ENCODE assay signal across 8 cellular contexts in the genomic region with DNA sequence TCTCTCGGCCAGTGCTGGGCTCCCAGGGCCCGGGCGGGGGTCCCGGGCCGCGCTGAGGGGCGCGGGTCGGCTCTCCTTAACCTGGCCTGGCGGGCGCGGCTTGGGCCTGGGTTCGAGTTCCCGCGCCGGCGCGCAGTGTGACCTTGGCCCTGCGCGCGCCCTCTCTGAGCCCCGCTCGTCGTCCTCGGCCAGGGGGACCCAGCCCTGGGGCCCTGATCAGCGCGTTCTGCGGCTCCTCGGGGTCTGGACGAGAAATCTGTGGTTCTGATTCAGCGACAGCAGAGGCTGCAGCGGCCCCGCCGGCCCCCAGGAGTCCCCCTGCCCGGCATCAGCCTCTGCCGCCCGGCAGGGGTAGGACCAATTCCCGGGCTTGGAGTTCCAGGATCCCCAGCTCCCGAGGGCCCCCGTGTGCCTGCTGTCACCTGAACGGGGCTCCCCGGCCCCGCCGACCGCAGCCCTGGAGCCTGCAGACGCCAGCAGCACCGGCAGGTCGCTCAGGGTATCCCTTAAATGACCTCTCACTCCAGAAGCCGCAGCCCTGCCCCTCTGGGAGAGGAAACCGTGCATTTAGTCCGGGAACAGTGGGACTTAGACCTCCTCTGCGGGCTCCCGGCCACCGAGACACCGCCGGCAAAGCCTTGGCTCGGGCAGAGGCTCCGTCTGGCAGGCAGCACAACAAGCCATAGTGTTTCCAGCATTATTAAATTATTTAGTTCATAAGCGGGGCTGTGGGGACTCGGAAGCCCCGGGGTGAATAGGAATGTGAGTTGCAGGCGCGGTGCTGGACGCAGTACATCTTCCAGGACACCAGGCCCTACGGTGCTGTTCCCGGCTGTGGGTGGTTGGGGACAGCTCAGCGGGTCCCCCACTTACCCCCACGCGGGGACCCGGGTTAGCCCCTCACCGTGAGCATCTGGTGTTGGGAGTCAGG. TPM values are rescaled to one million over a fixed set of nuclear protein-coding genes. Genes with fewer than 3 reads are reported as not detected.
A peak's percentile ranks its signal among the peaks of the same experiment; 100 is the strongest.
DNase-seq lines count a peak whose midpoint lies in the region; ATAC-seq and TF ChIP-seq lines count a peak whose summit lies in the region.

No MANE protein-coding gene starts in this region.

- TF ChIP-seq CTCF in PC-3 (conservative IDR thresholded peaks at IDR 0.05; ENCODE audit: low read depth, low read length) (no peak; the same call in 1 of the 2 replicates), ascending aorta (IDR thresholded peaks at IDR 0.05) (peak in 2 of 3 experiments; percentile 12 to 20), left ventricle myocardium inferior (IDR thresholded peaks at IDR 0.05; ENCODE audit: borderline replicate concordance) (peak; percentile 30)

- peak overlapping the region; percentile 96 for H2AFZ ChIP-seq in PC-3 (ENCODE audit: low read length)

- DNase-seq in ELR (ENCODE audit: low read depth), result peak; percentile 71
- DNase-seq in PC-3, result peak; percentile 25
- DNase-seq in ascending aorta (ENCODE audit: low spot score in 2 of 2), result peak in 1 of 2 donors; percentile 71
- DNase-seq in left ventricle myocardium inferior, result peak; percentile 40
- peak; percentile 42 for DNase-seq in pons (ENCODE audit: low spot score)
- DNase-seq in NCI-H2081 treated with DMSO at 0.1 percent for 48 hours (lab: John Stamatoyannopoulos, UW), result no peak
- no peak for DNase-seq in middle frontal gyrus (ENCODE audit: extremely low spot score, low spot score)

- BruUV-seq in PC-3 (replicated peaks; lab: Mats Ljungman, UMichigan), result no TSS peak

- ATAC-seq in HG02571 (IDR thresholded peaks at IDR 0.05; ENCODE audit: unreplicated experiment) (peak; percentile 14), PC-3 (peak; percentile 42)

- H3K9ac ChIP-seq in PC-3 (ENCODE audit: low read length), result peak overlapping the region; percentile 85

- H3K4me2 ChIP-seq in PC-3 (ENCODE audit: low read length), result peak overlapping the region; percentile 96

- no peaks in the 10 kb centered on the region for H3F3A ChIP-seq in PC-3 (ENCODE audit: low read length, unreplicated experiment)

- H3K36me3 ChIP-seq in PC-3 (ENCODE audit: low read depth, low read length) (no peaks in the 10 kb centered on the region), ascending aorta (no peaks in the 10 kb centered on the region), left ventricle myocardium inferior (no peaks in the 10 kb centered on the region)

- H4K20me1 ChIP-seq in PC-3 (ENCODE audit: low read length), result no peaks in the 10 kb centered on the region

- POLR2A ChIA-PET in PC-3 (lab: Charles Lee; ENCODE audit: unreplicated experiment), result interaction anchor here (0.5 to 0.8 kb wide), 4 partner anchors 16 to 50 kb away, joined by 4 to 9 read pairs (median 4); no protein-coding TSS in a partner anchor

- no peaks in the 10 kb centered on the region for H3K9me2 ChIP-seq in PC-3 (replicated peaks; ENCODE audit: low read length)

- no peak overlapping the region for H3K27ac ChIP-seq in PC-3 (ENCODE audit: low read length)
- peak overlapping the region; percentile 66 to 78 for H3K27ac ChIP-seq in ascending aorta
- H3K27ac ChIP-seq in left ventricle myocardium inferior (replicated peaks), result peak overlapping the region; percentile 90

- CTCF ChIA-PET in PC-3 (lab: Charles Lee), result interaction anchor here (1.5 kb wide), 1 partner anchor 27 kb away, joined by 4 read pairs; no protein-coding TSS in a partner anchor

- H3K4me1 ChIP-seq in PC-3 (ENCODE audit: insufficient read depth, low read length) (peaks cover 22% of the 10 kb centered on the region), ascending aorta (peaks cover 14 to 29% of the 10 kb centered on the region in 2 donors), left ventricle myocardium inferior (peaks cover 81% of the 10 kb centered on the region)

- H3K4me3 ChIP-seq in PC-3 (ENCODE audit: low read length) (peak overlapping the region; percentile 96), ascending aorta (peak overlapping the region; percentile 99), left ventricle myocardium inferior (peak overlapping the region; percentile 97)

- no peaks in the 10 kb centered on the region for H3K27me3 ChIP-seq in PC-3 (ENCODE audit: low read length)
- H3K27me3 ChIP-seq in ascending aorta, result no peaks in the 10 kb centered on the region
- H3K27me3 ChIP-seq in left ventricle myocardium inferior (ENCODE audit: low read depth), result no peaks in the 10 kb centered on the region

- intact Hi-C loops in PC-3 (cut with micrococcal nuclease), result no loop called here
- intact Hi-C loops in ascending aorta (cut with DNase I), result loop anchor here (1.0 to 5.0 kb wide), 5 partner anchors 50 to 228 kb away; a partner anchor contains a TSS
- intact Hi-C loops in left ventricle myocardium inferior (cut with micrococcal nuclease), result no loop called here

- H3K79me2 ChIP-seq in PC-3 (ENCODE audit: low read length), result peaks cover 21% of the 10 kb centered on the region

- no peaks in the 10 kb centered on the region for H3K9me3 ChIP-seq in PC-3 (ENCODE audit: low read length)
- H3K9me3 ChIP-seq in ascending aorta, result no peaks in the 10 kb centered on the region
- H3K9me3 ChIP-seq in left ventricle myocardium inferior (replicated peaks), result no peaks in the 10 kb centered on the region

RNA-seq across cellular contexts. Expression of a gene that starts 0.6 kb away (rescaled TPM):
- total RNA-seq in PC-3 (2014; rRNA removed), result 12.2 and 12.9 TPM in 2 replicates
- total RNA-seq in ascending aorta, result 79.4 TPM
- 15.3 TPM for total RNA-seq in left ventricle myocardium inferior

RNA-seq across cellular contexts. Expression of a gene that starts 49.4 kb away (rescaled TPM):
- total RNA-seq in PC-3 (2014; rRNA removed) (289 and 377 TPM in 2 replicates), ascending aorta (84.9 TPM), left ventricle myocardium inferior (68.9 TPM)

Comparison
In these comparisons a context has a peak if more than half of its experiments do, and no peak if none do; other contexts are left out.
1. DNase-seq: peak in ELR (single experiment), PC-3 (single experiment), left ventricle myocardium inferior (single experiment) and pons (single experiment); none in NCI-H2081 treated with DMSO at 0.1 percent for 48 hours (single experiment) and middle frontal gyrus (single experiment).
2. Peak in every context shown above with its lines, with median percentiles within 50 percentile points of each other: H3K4me3 ChIP-seq.